ENCODE assay signal across 1 cellular context in genomic region chr16:2162676-2163118, GRCh38.
TF ChIP-seq lines count a peak whose summit lies in the region.

No MANE protein-coding gene starts in this region.

TF ChIP-seq in HepG2, 621 proteins besides CTCF, POLR2A, EP300 and RAD21 (continued from another document):
- no peak for TF ChIP-seq GATAD1 (CRISPR knock-in tag; IDR thresholded peaks at IDR 0.05)
- no peak for TF ChIP-seq EED (CRISPR knock-in tag; IDR thresholded peaks at IDR 0.05)
- TF ChIP-seq ZNF580 (CRISPR knock-in tag; IDR thresholded peaks at IDR 0.05; ENCODE audit: borderline replicate concordance, low read depth): no peak
- no peak for TF ChIP-seq ZNF720 (CRISPR knock-in tag; IDR thresholded peaks at IDR 0.05)
- no peak for TF ChIP-seq ZBTB26 (CRISPR knock-in tag; IDR thresholded peaks at IDR 0.05; ENCODE audit: borderline replicate concordance)
- no peak for TF ChIP-seq FLYWCH1 (CRISPR knock-in tag; IDR thresholded peaks at IDR 0.05)
- TF ChIP-seq PLRG1 (conservative IDR thresholded peaks at IDR 0.05): no peak
- TF ChIP-seq NFIB (CRISPR knock-in tag; IDR thresholded peaks at IDR 0.05; ENCODE audit: borderline replicate concordance): no peak
- no peak for TF ChIP-seq ZNF781 (CRISPR knock-in tag; IDR thresholded peaks at IDR 0.05; ENCODE audit: borderline replicate concordance, not compliant biosample characterization)
